In the genomic region with DNA sequence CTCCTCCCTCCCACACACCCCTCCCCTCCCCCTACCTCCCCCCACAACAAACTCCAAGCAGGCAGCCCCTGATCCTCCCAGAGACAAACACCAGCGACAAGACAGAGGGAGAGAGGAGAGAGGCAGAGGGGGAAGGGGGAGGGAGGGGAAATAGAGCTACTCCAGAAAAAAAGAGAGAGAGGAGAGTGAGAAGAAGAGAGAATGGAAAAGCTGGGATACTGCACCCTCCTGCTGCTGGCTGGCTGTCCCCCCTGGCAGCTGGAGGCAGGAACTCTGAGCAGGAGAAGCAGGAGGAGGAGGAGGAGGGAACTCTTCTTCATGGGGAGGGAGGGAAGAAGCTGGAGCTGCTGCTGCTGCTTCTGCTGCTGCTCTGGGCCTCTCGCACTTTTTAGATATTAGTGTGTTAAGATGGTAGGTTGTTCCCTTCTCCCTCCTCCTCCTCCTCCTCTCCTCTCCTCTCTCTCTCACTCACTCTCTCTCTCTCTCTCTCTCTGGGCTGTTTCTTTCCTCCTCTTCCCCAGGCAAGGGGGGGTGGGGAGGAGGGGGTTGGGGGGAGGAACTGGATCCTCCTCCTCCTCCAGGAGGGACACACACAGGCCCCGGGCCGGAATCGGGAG, we compare ENCODE assay signal across 8 cellular contexts. TPM values are rescaled to one million over a fixed set of nuclear protein-coding genes. Genes with fewer than 3 reads are reported as not detected.
A peak's percentile ranks its signal among the peaks of the same experiment; 100 is the strongest.
DNase-seq lines count a peak whose midpoint lies in the region; ATAC-seq and TF ChIP-seq lines count a peak whose summit lies in the region.

No MANE protein-coding gene starts in this region.

- peaks cover 40 to 46% (median 45%) of the 10 kb centered on the region in 4 donors for H3K4me1 ChIP-seq in esophagus muscularis mucosa
- no peaks in the 10 kb centered on the region for H3K4me1 ChIP-seq in urinary bladder (ENCODE audit: insufficient read depth)

- H3K27me3 ChIP-seq in esophagus muscularis mucosa = no peaks in the 10 kb centered on the region

- peaks cover 20 to 46% (median 37%) of the 10 kb centered on the region in 4 donors for H3K4me1 Mint-ChIP-seq in naive thymus-derived CD8-positive, alpha-beta T cell

- H3K4me3 ChIP-seq in esophagus muscularis mucosa (peak overlapping the region; percentile 83 to 94 (median 90)), urinary bladder (ENCODE audit: low read depth, low read length) (peak overlapping the region; percentile 94)

- no peak for TF ChIP-seq EP300 in esophagus muscularis mucosa (IDR thresholded peaks at IDR 0.05)

- peak overlapping the region; percentile 87 to 95 (median 92) for H3K4me3 Mint-ChIP-seq in naive thymus-derived CD8-positive, alpha-beta T cell

- no peaks in the 10 kb centered on the region for H3K27me3 Mint-ChIP-seq in naive thymus-derived CD8-positive, alpha-beta T cell

- POLR2A ChIA-PET in naive thymus-derived CD8-positive, alpha-beta T cell (lab: Charles Lee) = interaction anchor here (0.6 to 1.5 kb wide), 10 partner anchors 16 to 1272 kb away, joined by 3 to 6 read pairs (median 4); a partner anchor contains a TSS

- TF ChIP-seq POLR2A in esophagus muscularis mucosa (IDR thresholded peaks at IDR 0.05; ENCODE audit: low read depth) = no peak

- TF ChIP-seq CTCF in esophagus muscularis mucosa (IDR thresholded peaks at IDR 0.05) = no peak

- H3K27ac Mint-ChIP-seq in naive thymus-derived CD8-positive, alpha-beta T cell = peak overlapping the region; percentile 90 to 97 (median 94)

- no peaks in the 10 kb centered on the region for H3K36me3 Mint-ChIP-seq in naive thymus-derived CD8-positive, alpha-beta T cell

- peak overlapping the region; percentile 90 to 95 (median 94) for H3K27ac ChIP-seq in esophagus muscularis mucosa (replicated peaks in 1 of 4)
- H3K27ac ChIP-seq in urinary bladder (ENCODE audit: low read depth) = peak overlapping the region; percentile 93

- DNase-seq in DMS53 treated with DMSO at 0.1 percent for 48 hours (lab: John Stamatoyannopoulos, UW; ENCODE audit: unreplicated experiment) (peak; percentile 25), NCI-H345 treated with DMSO at 0.1 percent for 48 hours (lab: John Stamatoyannopoulos, UW; ENCODE audit: unreplicated experiment) (peak; percentile 53), esophagus muscularis mucosa (ENCODE audit: extremely low spot score) (no peak)
- peak; percentile 11 to 13 for DNase-seq in activated CD4-positive, alpha-beta T cell treated with anti-CD3 and anti-CD28 coated beads, Interleukin-2, amount 50 U/mL, for 24 hours (ENCODE audit: low read depth in 1 of 2, low spot score in 1 of 2)
- peak in 2 of 10 donors; percentile 12 to 18 for DNase-seq in naive thymus-derived CD8-positive, alpha-beta T cell

- intact Hi-C loops in esophagus muscularis mucosa (cut with DNase I) = loop anchor here (2.0 to 10.0 kb wide), 2 partner anchors 118 to 184 kb away; no protein-coding TSS in a partner anchor

- 0% methylated on average over 5 of the region's 5 CpGs for WGBS in esophagus muscularis mucosa
- 1% methylated on average over 5 of the region's 5 CpGs for WGBS in urinary bladder

- ATAC-seq in HG02759 (IDR thresholded peaks at IDR 0.05; ENCODE audit: unreplicated experiment) (peak; percentile 1), GM21526 (IDR thresholded peaks at IDR 0.05; ENCODE audit: low FRiP score, unreplicated experiment) (no peak)
- peak; percentile 13 to 16 for ATAC-seq in naive thymus-derived CD8-positive, alpha-beta T cell

- H3K9me3 ChIP-seq in esophagus muscularis mucosa = no peaks in the 10 kb centered on the region

- no peaks in the 10 kb centered on the region for H3K9me3 Mint-ChIP-seq in naive thymus-derived CD8-positive, alpha-beta T cell

- no peaks in the 10 kb centered on the region for H3K36me3 ChIP-seq in esophagus muscularis mucosa
- H3K36me3 ChIP-seq in urinary bladder (ENCODE audit: insufficient read depth) = no peaks in the 10 kb centered on the region

RNA-seq across cellular contexts. Expression of a gene that starts 0.4 kb away (rescaled TPM):
- total RNA-seq in esophagus muscularis mucosa (10 to 100 TPM; 31.8 to 47.8 (median 36.1) TPM), urinary bladder (36.6 TPM)
- 10 to 100 TPM; 55.7 to 60.7 TPM for total RNA-seq in naive thymus-derived CD8-positive, alpha-beta T cell
- polyA plus RNA-seq in naive thymus-derived CD8-positive, alpha-beta T cell = 1 to 10 TPM; 4.9 to 9.2 (median 6.6) TPM
- polyA plus RNA-seq in urinary bladder = 24.3 TPM
